Comparison of ENCODE assay signal across 26 cellular contexts in the genomic region with DNA sequence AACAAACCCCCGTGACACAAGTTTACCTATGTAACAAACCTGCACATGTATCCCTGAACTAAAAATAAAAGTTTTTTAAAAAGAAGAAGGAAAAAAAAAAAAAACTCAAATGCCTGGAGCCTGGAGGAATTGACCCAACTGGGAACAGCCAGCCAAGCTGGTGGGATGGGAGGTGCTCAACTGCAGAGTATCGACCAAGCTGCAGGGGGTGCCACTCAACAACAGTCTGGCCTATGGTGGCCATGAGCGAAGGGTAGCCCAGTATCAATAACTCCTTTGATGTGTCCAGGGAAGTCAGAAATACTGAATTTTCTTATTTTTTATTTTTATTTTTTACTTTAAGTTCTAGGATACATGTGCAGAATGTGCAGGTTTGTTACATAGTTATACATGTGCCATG.
"Had no signal": no experiment of that assay in that cellular context is flagged by ENCODE, and none has a peak within 500 bp of the region (broad histone marks: within the 10 kb centered on the region; RNA-seq: fewer than 3 reads in every experiment).

No MANE protein-coding gene starts in this region.

- H3K27ac Mint-ChIP-seq: activated CD4-positive, alpha-beta T cell treated with anti-CD3 and anti-CD28 coated beads for 36 hours; activated CD8-positive, alpha-beta memory T cell treated with anti-CD3 and anti-CD28 coated beads, Interleukin-2, amount 10 ng/mL, durations not matched to agents 7 days and 5 days; activated CD8-positive, alpha-beta T cell treated with anti-CD3 and anti-CD28 coated beads, Interleukin-2, amount 10 ng/mL, durations not matched to agents 7 days and 5 days; activated naive CD8-positive, alpha-beta T cell; nephron; progenitor cell of endocrine pancreas; stimulated activated effector memory CD8-positive, alpha-beta T cell treated with anti-CD3 and anti-CD28 coated beads, Interleukin-12 subunit alpha, Interleukin-12 subunit beta, amount 100 ng/mL, for 72 hours; stimulated activated naive CD8-positive, alpha-beta T cell treated with anti-CD3 and anti-CD28 coated beads, Interleukin-15, Interleukin-2, amounts not matched to agents 100 ng/mL and 50 ng/mL, for 24 hours had no signal

- H3K4me3 ChIP-seq: gastroesophageal sphincter, hepatocyte, lower lobe of right lung, ovary, skin epidermis, thoracic aorta had no signal

- H3K9me3 Mint-ChIP-seq: nephron had no signal

- H3K27me3 Mint-ChIP-seq: activated CD4-positive, alpha-beta T cell treated with anti-CD3 and anti-CD28 coated beads for 36 hours; activated CD8-positive, alpha-beta memory T cell treated with anti-CD3 and anti-CD28 coated beads, Interleukin-2, amount 10 ng/mL, durations not matched to agents 7 days and 5 days; activated naive CD8-positive, alpha-beta T cell; central memory CD8-positive, alpha-beta T cell; progenitor cell of endocrine pancreas; stimulated activated naive CD8-positive, alpha-beta T cell treated with anti-CD3 and anti-CD28 coated beads, Interleukin-15, Interleukin-2, amounts not matched to agents 100 ng/mL and 50 ng/mL, for 24 hours had no signal

- H3K27ac ChIP-seq: gastroesophageal sphincter, hepatocyte, lower lobe of right lung, ovary, skin epidermis, thoracic aorta had no signal

- H3K4me3 Mint-ChIP-seq: activated CD4-positive, alpha-beta T cell treated with anti-CD3 and anti-CD28 coated beads for 36 hours; activated CD8-positive, alpha-beta memory T cell treated with anti-CD3 and anti-CD28 coated beads, Interleukin-2, amount 10 ng/mL, durations not matched to agents 7 days and 5 days; activated CD8-positive, alpha-beta T cell treated with anti-CD3 and anti-CD28 coated beads, Interleukin-2, amount 10 ng/mL, durations not matched to agents 7 days and 5 days; activated naive CD8-positive, alpha-beta T cell; central memory CD8-positive, alpha-beta T cell; nephron; stimulated activated effector memory CD8-positive, alpha-beta T cell treated with anti-CD3 and anti-CD28 coated beads, Interleukin-12 subunit alpha, Interleukin-12 subunit beta, amount 100 ng/mL, for 72 hours; stimulated activated naive CD8-positive, alpha-beta T cell treated with anti-CD3 and anti-CD28 coated beads, Interleukin-15, Interleukin-2, amounts not matched to agents 100 ng/mL and 50 ng/mL, for 24 hours had no signal

- H3K4me1 Mint-ChIP-seq: activated CD4-positive, alpha-beta T cell treated with anti-CD3 and anti-CD28 coated beads for 36 hours; activated CD8-positive, alpha-beta memory T cell treated with anti-CD3 and anti-CD28 coated beads, Interleukin-2, amount 10 ng/mL, durations not matched to agents 7 days and 5 days; central memory CD8-positive, alpha-beta T cell; nephron; stimulated activated effector memory CD8-positive, alpha-beta T cell treated with anti-CD3 and anti-CD28 coated beads, Interleukin-12 subunit alpha, Interleukin-12 subunit beta, amount 100 ng/mL, for 72 hours had no signal

- H3K79me2 ChIP-seq: hepatocyte had no signal

- H2AFZ ChIP-seq: hepatocyte had no signal

- H3K4me1 ChIP-seq: gastroesophageal sphincter, lower lobe of right lung had no signal

- H3K36me3 Mint-ChIP-seq: activated CD8-positive, alpha-beta memory T cell treated with anti-CD3 and anti-CD28 coated beads, Interleukin-2, amount 10 ng/mL, durations not matched to agents 7 days and 5 days; activated naive CD8-positive, alpha-beta T cell; stimulated activated effector memory CD8-positive, alpha-beta T cell treated with anti-CD3 and anti-CD28 coated beads, Interleukin-12 subunit alpha, Interleukin-12 subunit beta, amount 100 ng/mL, for 72 hours had no signal

- H3K9me3 ChIP-seq: gastroesophageal sphincter, lower lobe of right lung, ovary, thoracic aorta had no signal

- H3K4me2 ChIP-seq: hepatocyte had no signal

- H3K36me3 ChIP-seq: gastroesophageal sphincter, lower lobe of right lung, ovary, thoracic aorta had no signal

- H3K27me3 ChIP-seq: gastroesophageal sphincter, hepatocyte, ovary had no signal

- DNase-seq: activated CD4-positive, alpha-beta T cell treated with anti-CD3 and anti-CD28 coated beads for 36 hours; activated CD4-positive, CD25-positive, alpha-beta regulatory T cell; activated CD8-positive, alpha-beta memory T cell treated with anti-CD3 and anti-CD28 coated beads, Interleukin-2, amount 10 ng/mL, durations not matched to agents 7 days and 5 days; activated CD8-positive, alpha-beta T cell treated with anti-CD3 and anti-CD28 coated beads, Interleukin-2, amount 10 ng/mL, durations not matched to agents 7 days and 5 days; activated naive CD4-positive, alpha-beta T cell; activated T-cell treated with anti-CD3 and anti-CD28 coated beads, Interleukin-2, amount 50 U/mL, for 48 hours; anterior cingulate cortex; effector memory CD4-positive, alpha-beta T cell; erythroblast; kidney glomerular epithelial cell; lower lobe of right lung; ovary; stimulated activated CD4-positive, alpha-beta T cell treated with anti-CD3 and anti-CD28 coated beads, Interleukin-12 subunit alpha, Interleukin-12 subunit beta, amount 100 ng/mL, for 4 hours; stimulated activated CD4-positive, alpha-beta T cell treated with anti-CD3 and anti-CD28 coated beads, Interleukin-4, amount 100 ng/mL, for 1 hour; T-helper 2 cell; trophoblast cell had no signal
